Comparison of ENCODE assay signal across 20 cellular contexts in the genomic region with DNA sequence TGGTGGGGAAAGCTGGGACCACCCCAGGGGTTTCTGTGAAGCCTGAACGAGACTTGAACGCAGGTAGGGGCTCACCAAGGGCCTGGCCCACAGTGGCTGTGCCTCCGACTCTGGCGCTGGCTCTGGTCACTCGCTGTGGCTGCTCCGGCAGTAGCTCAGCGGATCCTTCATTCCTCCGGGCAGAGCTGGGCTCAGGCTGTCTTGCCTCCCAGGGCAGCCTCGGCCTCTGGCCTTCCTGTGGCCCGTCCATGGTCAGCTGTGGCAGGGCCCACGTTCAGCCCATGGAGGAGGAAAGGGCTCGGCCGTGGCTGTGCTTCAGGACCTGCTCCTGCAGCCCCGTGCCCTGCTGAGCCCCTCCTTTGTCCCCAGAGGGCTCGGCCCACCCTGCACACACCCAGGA.
A peak's percentile ranks its signal among the peaks of the same experiment; 100 is the strongest.
DNase-seq lines count a peak whose midpoint lies in the region; ATAC-seq, FAIRE-seq and TF ChIP-seq lines count a peak whose summit lies in the region.
"Had no signal": no experiment of that assay in that cellular context is flagged by ENCODE, and none has a peak within 500 bp of the region (broad histone marks: within the 10 kb centered on the region; RNA-seq: fewer than 3 reads in every experiment).

No MANE protein-coding gene starts in this region.

- H3K9ac ChIP-seq in BLaER1 (no peak overlapping the region), HepG2 (ENCODE audit: insufficient read depth, low read depth, low read length) (no peak overlapping the region)

- H3K36me3 ChIP-seq in BLaER1 (no peaks in the 10 kb centered on the region), HepG2 (replicated peaks in 1 of 2; ENCODE audit: control insufficient read depth in 1 of 2, insufficient read depth in 2 of 2, low read length in 2 of 2) (no peaks in the 10 kb centered on the region), aorta (ENCODE audit: control insufficient read depth in 1 of 2, insufficient read depth in 2 of 2, low read length in 1 of 2) (no peaks in the 10 kb centered on the region)

- H3K27ac Mint-ChIP-seq in activated B cell treated with CpG ODN at 0.5 μM for 24 hours: no peak overlapping the region
- H3K27ac Mint-ChIP-seq: B cell; CD4-positive, alpha-beta T cell; GM23338; HFFc6; IgD-negative memory B cell had no signal

- no peaks in the 10 kb centered on the region for H3K9me3 Mint-ChIP-seq in activated B cell treated with CpG ODN at 0.5 μM for 24 hours
- H3K9me3 Mint-ChIP-seq: CD4-positive, alpha-beta T cell; IgD-negative memory B cell had no signal

- TF ChIP-seq RAD21 in HepG2 (CRISPR knock-in tag; IDR thresholded peaks at IDR 0.05): no peak

- H3K27ac ChIP-seq in BLaER1 (0 out of 2 replicates have a peak overlapping the region, but pooled peaks have one; percentile 19), HepG2 (ENCODE audit: extremely low read length, insufficient read depth, low read length) (no peak overlapping the region), aorta (ENCODE audit: low read depth in 1 of 2, low read length in 2 of 2) (no peak overlapping the region)
- H3K27ac ChIP-seq: C4-2B had no signal

- BruUV-seq in HepG2 (replicated peaks; lab: Mats Ljungman, UMichigan): no TSS peak

- no peaks in the 10 kb centered on the region for H3K4me1 Mint-ChIP-seq in activated B cell treated with CpG ODN at 0.5 μM for 24 hours
- H3K4me1 Mint-ChIP-seq: B cell, GM23338, IgD-negative memory B cell had no signal

- no peak for FAIRE-seq in HepG2 (lab: Jason Lieb, UNC)
- FAIRE-seq: D721Med, G401.6, GM12891, GM18507, HTR-8/SVneo had no signal

- intact Hi-C loops in activated B cell treated with CpG ODN at 0.5 μM for 24 hours (cut with micrococcal nuclease): loop anchor here (5.0 kb wide), 1 partner anchor 151 kb away; no protein-coding TSS in a partner anchor
- intact Hi-C loops in HepG2 (cut with micrococcal nuclease; ENCODE audit: unreplicated experiment): no loop called here
- intact Hi-C loops in aorta (cut with DNase I): no loop called here

- H3K9me3 ChIP-seq in BLaER1 (no peaks in the 10 kb centered on the region), HepG2 (ENCODE audit: low read length) (peaks cover 22% of the 10 kb centered on the region), aorta (ENCODE audit: control insufficient read depth, low read length) (no peaks in the 10 kb centered on the region)
- H3K9me3 ChIP-seq: Caco-2 had no signal

- CTCF ChIA-PET in activated B cell treated with CpG ODN at 0.5 μM for 24 hours (lab: Charles Lee): no interaction called here
- CTCF ChIA-PET in HepG2 (lab: Yijun Ruan, JAX; ENCODE audit: low intra/inter-chr PET ratio, low total read pairs): no interaction called here

- H3K27me3 ChIP-seq in BLaER1 (no peaks in the 10 kb centered on the region), HepG2 (ENCODE audit: control insufficient read depth in 1 of 2, insufficient read depth in 2 of 2, low read length in 2 of 2) (peaks cover 6 to 8% of the 10 kb centered on the region in 2 experiments; a peak in 4 of 5 replicates), aorta (ENCODE audit: control insufficient read depth in 1 of 2, insufficient read depth in 2 of 2, low read length in 1 of 2) (no peaks in the 10 kb centered on the region)

- H3K4me3 ChIP-seq in BLaER1 (no peak overlapping the region), HepG2 (replicated peaks in 1 of 3; ENCODE audit: insufficient read depth in 1 of 3, low read depth in 2 of 3, low read length in 3 of 3) (no peak overlapping the region), aorta (ENCODE audit: low read length in 2 of 2) (no peak overlapping the region)
- H3K4me3 ChIP-seq: GM23338 had no signal

- in situ Hi-C loops in HepG2 (cut with HindIII; ENCODE audit: extremely low pct_ligation_motif_present, low pct_unique_long_range_greater_than_20kb): loop anchor here (25.0 kb wide), 1 partner anchor 151 kb away; the partner anchor contains the start of gene C1orf174

- H3K4me2 ChIP-seq in BLaER1 (peak overlapping the region; percentile 85), HepG2 (ENCODE audit: low read depth, low read length) (no peak overlapping the region)
- H3K4me2 ChIP-seq: GM23338 had no signal

- TF ChIP-seq POLR2A in HepG2 (IDR thresholded peaks at IDR 0.05; ENCODE audit: insufficient read depth in 1 of 2, low read depth in 2 of 2, low read length in 2 of 2): no peak

- H4K20me1 ChIP-seq in BLaER1 (no peaks in the 10 kb centered on the region), HepG2 (ENCODE audit: insufficient read depth, low read length) (no peaks in the 10 kb centered on the region)

- ATAC-seq in activated B cell treated with CpG ODN at 0.5 μM for 24 hours (ENCODE audit: low read depth) (no peak), HepG2 (peak; percentile 28; the same call in 2 of the 3 replicates), aorta (ENCODE audit: low FRiP score) (peak; percentile 26), left lobe of liver (no peak)
- ATAC-seq: GM23338, HCT116 had no signal

- no peak overlapping the region for H2AFZ ChIP-seq in HepG2 (ENCODE audit: low read length)
- H2AFZ ChIP-seq: GM23338 had no signal

- H3K4me3 Mint-ChIP-seq in activated B cell treated with CpG ODN at 0.5 μM for 24 hours: no peak overlapping the region
- H3K4me3 Mint-ChIP-seq: B cell; CD4-positive, alpha-beta T cell; GM23338; HFFc6; IgD-negative memory B cell had no signal

- WGBS in HepG2 (ENCODE audit: low lambda C conversion rate): 8% methylated on average over 2 of the region's 15 CpGs
- WGBS in aorta, 2 donors: 76 to 77% methylated on average over 15 of the region's 15 CpGs

- TF ChIP-seq CTCF in activated B cell treated with CpG ODN at 0.5 μM for 24 hours (IDR thresholded peaks at IDR 0.05): no peak
- TF ChIP-seq CTCF in HepG2 (CRISPR knock-in tag; IDR thresholded peaks at IDR 0.05): no peak

- H3K4me1 ChIP-seq in BLaER1 (peaks cover 33% of the 10 kb centered on the region), HepG2 (ENCODE audit: insufficient read depth, low read length) (no peaks in the 10 kb centered on the region), aorta (ENCODE audit: control insufficient read depth in 1 of 2, insufficient read depth in 2 of 2, low read length in 2 of 2) (no peaks in the 10 kb centered on the region)
- H3K4me1 ChIP-seq: Caco-2 had no signal

- TF ChIP-seq EP300 in HepG2 (IDR thresholded peaks at IDR 0.05; ENCODE audit: low read depth in 2 of 2, low read length in 2 of 2) (no peak), HepG2 (CRISPR knock-in tag; IDR thresholded peaks at IDR 0.05; ENCODE audit: borderline replicate concordance) (no peak)

- no peaks in the 10 kb centered on the region for H3K79me2 ChIP-seq in HepG2 (ENCODE audit: insufficient read depth, low read length)

- no peaks in the 10 kb centered on the region for H3K27me3 Mint-ChIP-seq in activated B cell treated with CpG ODN at 0.5 μM for 24 hours
- H3K27me3 Mint-ChIP-seq: B cell; CD4-positive, alpha-beta T cell; IgD-negative memory B cell had no signal

- POLR2A ChIA-PET in activated B cell treated with CpG ODN at 0.5 μM for 24 hours (lab: Charles Lee): no interaction called here
- POLR2A ChIA-PET in HepG2 (lab: Yijun Ruan, JAX): no interaction called here

- peak; percentile 9 for DNase-seq in activated B cell treated with CpG ODN at 0.5 μM for 24 hours
- no peak for DNase-seq in HepG2 (ENCODE audit: low spot score)
- DNase-seq in aorta: peak in 1 of 2 donors; percentile 64
- no peak for DNase-seq in left lobe of liver (ENCODE audit: low spot score)
- no peak for DNase-seq in NCI-H187 (lab: John Stamatoyannopoulos, UW)
- DNase-seq: CD4-positive, alpha-beta T cell; H7; HFFc6 had no signal

- H3K36me3 Mint-ChIP-seq in activated B cell treated with CpG ODN at 0.5 μM for 24 hours (ENCODE audit: low read depth): no peaks in the 10 kb centered on the region
- H3K36me3 Mint-ChIP-seq: IgD-negative memory B cell had no signal

TF ChIP-seq in HepG2, 621 proteins besides CTCF, POLR2A, EP300 and RAD21 (continues in another document):
- TF ChIP-seq TEAD3 (CRISPR knock-in tag; optimal IDR thresholded peaks at IDR 0.05; ENCODE audit: borderline replicate concordance): no peak
- no peak for TF ChIP-seq BORCS8-MEF2B (CRISPR knock-in tag; IDR thresholded peaks at IDR 0.05)
- no peak for TF ChIP-seq MIXL1 (CRISPR knock-in tag; IDR thresholded peaks at IDR 0.05)
- TF ChIP-seq ATRX (CRISPR knock-in tag; IDR thresholded peaks at IDR 0.05; ENCODE audit: borderline replicate concordance): no peak
- no peak for TF ChIP-seq HMG20B (CRISPR knock-in tag; conservative IDR thresholded peaks at IDR 0.05)
- no peak for TF ChIP-seq ATF1 (CRISPR knock-in tag; IDR thresholded peaks at IDR 0.05)
- TF ChIP-seq ZNF678 (CRISPR knock-in tag; IDR thresholded peaks at IDR 0.05): no peak
- TF ChIP-seq ZNF761 (CRISPR knock-in tag; conservative IDR thresholded peaks at IDR 0.05): no peak
- no peak for TF ChIP-seq REST (IDR thresholded peaks at IDR 0.05; ENCODE audit: borderline replicate concordance in 1 of 2, low read depth in 1 of 2, low read length in 2 of 2)
- no peak for TF ChIP-seq ZNF737 (CRISPR knock-in tag; IDR thresholded peaks at IDR 0.05; ENCODE audit: borderline replicate concordance)

Comparison
In these comparisons a context has a peak if more than half of its experiments do, and no peak if none do; other contexts are left out.
1. ATAC-seq: peak in HepG2 (single experiment) and aorta (single experiment); none in activated B cell treated with CpG ODN at 0.5 μM for 24 hours (single experiment) and left lobe of liver (single experiment).